In genomic region chr10:69639291-69640195, GRCh38 we compare ENCODE assay signal across 8 cellular contexts. TPM values are rescaled to one million over a fixed set of nuclear protein-coding genes. Genes with fewer than 3 reads are reported as not detected.
DNase-seq lines count a peak whose midpoint lies in the region; ATAC-seq and TF ChIP-seq lines count a peak whose summit lies in the region.

No MANE protein-coding gene starts in this region.

- no peak overlapping the region for H3K9ac ChIP-seq in NT2/D1 (ENCODE audit: insufficient read length, low read depth)

- peak; percentile 48 for ATAC-seq in esophagus mucosa
- ATAC-seq in naive B cell (ENCODE audit: low read depth in 2 of 2) = peak; percentile 33 to 38

- H3K27ac ChIP-seq in AG04450 (ENCODE audit: low read depth, low read length) = no peak overlapping the region

- peaks cover 5 to 21% (median 13%) of the 10 kb centered on the region in 3 donors for H3K27me3 Mint-ChIP-seq in naive B cell

- no peaks in the 10 kb centered on the region for H3K36me3 Mint-ChIP-seq in naive B cell

- H3K9me3 ChIP-seq in AG04450 (ENCODE audit: control insufficient read depth, insufficient read depth, low read length) = no peaks in the 10 kb centered on the region; the same call in 1 of the 2 replicates
- no peaks in the 10 kb centered on the region for H3K9me3 ChIP-seq in NT2/D1 (ENCODE audit: insufficient read depth, low read length)

- DNase-seq in AG04450 (ENCODE audit: low read depth, low spot score) (peak; percentile 32), GM13977 (ENCODE audit: low spot score) (peak; percentile 83), NT2/D1 (ENCODE audit: low read depth, low spot score) (peak; percentile 66), activated T-cell treated with anti-CD3 and anti-CD28 coated beads for 1 hour (ENCODE audit: low read depth) (peak; percentile 63), naive B cell (peak; percentile 36), cortex of kidney (lab: John Stamatoyannopoulos, UW) (no peak)
- DNase-seq in stimulated activated CD8-positive, alpha-beta memory T cell treated with anti-CD3 and anti-CD28 coated beads, Interleukin-7, amount 100 ng/mL, for 4 hours (ENCODE audit: low read depth in 2 of 2) = peak; percentile 43 to 53

- H3K4me3 Mint-ChIP-seq in naive B cell = no peak overlapping the region

- H3K36me3 ChIP-seq in NT2/D1 (ENCODE audit: insufficient read depth, insufficient read length, low read length) = no peaks in the 10 kb centered on the region

- no peak overlapping the region for H3K4me3 ChIP-seq in AG04450 (ENCODE audit: low read depth, low read length)
- no peak overlapping the region for H3K4me3 ChIP-seq in NT2/D1 (ENCODE audit: insufficient read length, low read depth)

- peaks cover 0 to 2% (median 0%) of the 10 kb centered on the region in 7 donors for H3K9me3 Mint-ChIP-seq in naive B cell

- CTCF ChIA-PET in AG04450 (lab: Charles Lee) = interaction anchor here (0.6 to 10.4 kb wide), 15 partner anchors 8 to 406 kb away, joined by 3 to 138 read pairs (median 4); partner anchors contain the start of gene FAM241B

- no peaks in the 10 kb centered on the region for H3K4me1 Mint-ChIP-seq in naive B cell

- peaks cover 5% of the 10 kb centered on the region for H3K4me1 ChIP-seq in NT2/D1 (ENCODE audit: insufficient read depth, insufficient read length)

- POLR2A ChIA-PET in AG04450 (lab: Yijun Ruan, JAX) = no interaction called here

- TF ChIP-seq CTCF in AG04450 (IDR thresholded peaks at IDR 0.05; ENCODE audit: low read depth, low read length) = peak; percentile 89
- peak; percentile 84 for TF ChIP-seq CTCF in GM13977 (IDR thresholded peaks at IDR 0.05; ENCODE audit: extremely low read depth, insufficient read depth, missing control alignments)

- H3K27me3 ChIP-seq in AG04450 (ENCODE audit: control insufficient read depth, insufficient read depth, low read length) (peaks cover 64% of the 10 kb centered on the region), NT2/D1 (ENCODE audit: insufficient read depth, insufficient read length) (no peaks in the 10 kb centered on the region)

- H3K27ac Mint-ChIP-seq in naive B cell = peak overlapping the region in 1 of 6 donors; percentile 38

- in situ Hi-C loops in GM13977 (cut with MboI; ENCODE audit: low pct_unique_long_range_greater_than_20kb, low sequenced_read_pairs, unreplicated experiment) = loop anchor here (5.0 kb wide), 1 partner anchor 122 kb away; no protein-coding TSS in a partner anchor

RNA-seq across cellular contexts. Expression of gene FAM241B, which starts 9.5 kb away (rescaled TPM):
- polyA plus RNA-seq in AG04450 (2011; rRNA removed) (0.37 and 0.48 TPM in 2 replicates), naive B cell (ENCODE audit: low read depth in 6 of 6) (1 to 10 TPM in 1 of 6 donors, under 1 TPM in 3, not detected in 2; 0.34 to 1.9 (median 0.54) TPM)
- polyA minus RNA-seq in AG04450 (2011; rRNA and poly(A)+ RNA removed) = not detected in 2 replicates
- 2.9 TPM for total RNA-seq in esophagus mucosa
